Comparison of ENCODE assay signal across 1 cellular context in the genomic region with DNA sequence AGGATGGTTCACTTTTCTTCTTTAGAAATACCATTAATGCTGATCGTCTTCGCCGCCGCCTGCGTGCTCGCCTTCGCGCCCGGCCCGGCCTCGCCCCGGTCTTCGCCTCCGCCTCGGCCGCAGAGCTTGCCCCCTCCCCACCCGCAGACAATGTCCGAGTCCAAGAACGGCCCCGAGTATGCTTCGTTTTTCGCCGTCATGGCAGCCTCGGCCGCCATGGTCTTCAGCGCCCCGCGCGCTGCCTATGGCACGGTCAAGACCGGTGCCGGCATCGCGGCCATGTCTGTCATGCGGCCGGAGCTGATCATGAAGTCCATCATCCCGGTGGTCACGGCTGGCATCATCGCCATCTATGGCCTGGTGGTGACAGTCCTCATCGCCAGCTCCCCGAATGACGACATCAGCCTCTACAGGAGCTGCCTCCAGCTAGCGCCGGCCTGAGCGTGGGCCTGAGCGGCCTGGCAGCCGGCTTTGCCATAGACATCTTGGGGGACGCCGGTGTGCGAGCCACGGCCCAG.
TF ChIP-seq lines count a peak whose summit lies in the region.

No MANE protein-coding gene starts in this region.

TF ChIP-seq in endothelial cell of umbilical vein, 7 proteins besides CTCF, POLR2A, EP300 and RAD21:
- TF ChIP-seq GATA2 (IDR thresholded peaks at IDR 0.05; ENCODE audit: insufficient read depth, insufficient read length, low read depth, low read length) (no peak), JUN (IDR thresholded peaks at IDR 0.05; ENCODE audit: borderline replicate concordance, insufficient read depth, insufficient read length, low read depth) (no peak), MYC (IDR thresholded peaks at IDR 0.05; ENCODE audit: low read depth, low read length) (no peak), POLR2AphosphoS5 (IDR thresholded peaks at IDR 0.05; ENCODE audit: insufficient read depth, low read depth, low read length) (no peak), FOS (IDR thresholded peaks at IDR 0.05; ENCODE audit: borderline replicate concordance, insufficient read depth, low read length) (no peak), EZH2 (IDR thresholded peaks at IDR 0.05; ENCODE audit: borderline replicate concordance, low read depth, low read length, severe bottlenecking) (no peak)
- TF ChIP-seq, protein P1, sequence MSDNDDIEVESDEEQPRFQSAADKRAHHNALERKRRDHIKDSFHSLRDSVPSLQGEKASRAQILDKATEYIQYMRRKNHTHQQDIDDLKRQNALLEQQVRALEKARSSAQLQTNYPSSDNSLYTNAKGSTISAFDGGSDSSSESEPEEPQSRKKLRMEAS (IDR thresholded peaks at IDR 0.05; ENCODE audit: insufficient read depth, insufficient read length), result no peak
